Comparison of ENCODE assay signal across 22 cellular contexts in the genomic region with DNA sequence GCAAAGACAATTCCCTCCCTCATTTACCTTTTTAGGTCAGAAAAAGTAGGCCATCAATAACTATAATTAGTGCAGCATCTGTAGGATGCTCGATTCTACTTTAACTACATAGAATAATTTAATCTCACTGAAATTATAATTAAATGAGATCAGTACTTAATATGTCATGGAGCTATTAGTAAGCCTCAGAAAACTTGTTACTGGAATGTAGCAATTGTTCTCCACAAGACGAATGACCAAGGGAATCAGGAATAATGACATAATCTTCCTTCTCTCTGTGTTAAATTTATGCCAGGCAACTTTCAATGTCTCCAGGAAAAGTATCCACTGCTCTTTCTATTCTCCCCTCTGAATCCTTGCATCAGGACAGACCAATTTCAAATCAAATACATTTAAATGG. TPM values are rescaled to one million over a fixed set of nuclear protein-coding genes. Genes with fewer than 3 reads are reported as not detected.
DNase-seq lines count a peak whose midpoint lies in the region; ATAC-seq and TF ChIP-seq lines count a peak whose summit lies in the region.
"Had no signal": no experiment of that assay in that cellular context is flagged by ENCODE, and none has a peak within 500 bp of the region (broad histone marks: within the 10 kb centered on the region; RNA-seq: fewer than 3 reads in every experiment).

No MANE protein-coding gene starts in this region.

- no peak overlapping the region for H4K91ac ChIP-seq in mesenchymal stem cell (ENCODE audit: low read length)

- dilution Hi-C loops in mammary epithelial cell (cut with HindIII; ENCODE audit: low sequenced_read_pairs), result loop anchor here (25.0 kb wide), 1 partner anchor 523 kb away; no protein-coding TSS in a partner anchor

- H3K4me3 Mint-ChIP-seq in MCF 10A (ENCODE audit: unreplicated experiment) (no peak overlapping the region), mesothelial cell of epicardium (no peak overlapping the region)
- H3K4me3 Mint-ChIP-seq: activated naive CD4-positive, alpha-beta T cell treated with anti-CD3 and anti-CD28 coated beads for 36 hours had no signal

- no peak overlapping the region for H2AFZ ChIP-seq in mammary epithelial cell (ENCODE audit: low read depth, low read length)
- no peak overlapping the region for H2AFZ ChIP-seq in mesenchymal stem cell (ENCODE audit: low read depth, low read length)

- no peaks in the 10 kb centered on the region for H4K20me1 ChIP-seq in mammary epithelial cell (ENCODE audit: insufficient read depth, low read length)

- H3K18ac ChIP-seq in mesenchymal stem cell (ENCODE audit: low read depth in 1 of 2, low read length in 2 of 2), result no peak overlapping the region

- no peak for TF ChIP-seq POLR2A in testis (IDR thresholded peaks at IDR 0.05)

- H2BK120ac ChIP-seq in mesenchymal stem cell (ENCODE audit: low read depth, low read length), result no peak overlapping the region

- H3K9me3 Mint-ChIP-seq in MCF 10A (ENCODE audit: unreplicated experiment) (no peaks in the 10 kb centered on the region), mesothelial cell of epicardium (no peaks in the 10 kb centered on the region)
- H3K9me3 Mint-ChIP-seq: activated naive CD4-positive, alpha-beta T cell treated with anti-CD3 and anti-CD28 coated beads for 36 hours; stimulated activated naive CD8-positive, alpha-beta T cell treated with anti-CD3 and anti-CD28 coated beads, Interleukin-15, Interleukin-2, amounts not matched to agents 100 ng/mL and 50 ng/mL, for 24 hours had no signal

- H2BK12ac ChIP-seq in mesenchymal stem cell (ENCODE audit: low read length in 2 of 2), result no peak overlapping the region

- no peak overlapping the region for H2BK5ac ChIP-seq in mesenchymal stem cell (ENCODE audit: low read depth, low read length, poor library complexity, severe bottlenecking)

- no peak overlapping the region for H2AK5ac ChIP-seq in mesenchymal stem cell (ENCODE audit: low read length, severe bottlenecking)

- in situ Hi-C loops in mammary epithelial cell (cut with MboI; ENCODE audit: low sequenced_read_pairs in 2 of 2), result loop anchor here (10.0 to 25.0 kb wide), 2 partner anchors 173 to 516 kb away; no protein-coding TSS in a partner anchor

- TF ChIP-seq CTCF in MCF 10A (IDR thresholded peaks at IDR 0.05; ENCODE audit: unreplicated experiment) (no peak), mammary epithelial cell (conservative IDR thresholded peaks at IDR 0.05 in 1 of 2, IDR thresholded peaks at IDR 0.05 in 1 of 2; ENCODE audit: extremely low read depth in 1 of 2, insufficient read depth in 1 of 2, low read depth in 1 of 2, low read length in 2 of 2) (no peak), testis (IDR thresholded peaks at IDR 0.05) (no peak), mesothelial cell of epicardium (IDR thresholded peaks at IDR 0.05; ENCODE audit: unreplicated experiment) (no peak)

- no peak overlapping the region for H3K4me2 ChIP-seq in mammary epithelial cell (ENCODE audit: insufficient read depth, low read depth, low read length)
- no peak overlapping the region for H3K4me2 ChIP-seq in mesenchymal stem cell (ENCODE audit: low read length, poor library complexity, severe bottlenecking)

- POLR2A ChIA-PET in MCF 10A (lab: Yijun Ruan, JAX), result interaction anchor here (0.7 to 16.5 kb wide), 9 partner anchors 10 to 501 kb away, joined by 3 to 556 read pairs (median 10); a partner anchor contains a TSS

- BruUV-seq in MCF 10A (replicated peaks; lab: Mats Ljungman, UMichigan), result no TSS peak
- BruUV-seq in mammary epithelial cell (replicated peaks; lab: Mats Ljungman, UMichigan), result no TSS peak

- H3K4me3 ChIP-seq in mammary epithelial cell (replicated peaks in 1 of 3; ENCODE audit: insufficient read depth in 1 of 3, low read depth in 2 of 3, low read length in 3 of 3) (no peak overlapping the region), mesenchymal stem cell (ENCODE audit: insufficient read depth in 1 of 2, low read depth in 1 of 2, low read length in 2 of 2) (no peak overlapping the region), testis (no peak overlapping the region)
- H3K4me3 ChIP-seq: ascending aorta, K562, skin epidermis, vagina had no signal

- H3K27ac Mint-ChIP-seq in MCF 10A (ENCODE audit: low read depth, unreplicated experiment) (peak overlapping the region; percentile 96), mesothelial cell of epicardium (no peak overlapping the region)

- H3K23ac ChIP-seq in mesenchymal stem cell (ENCODE audit: low read length in 2 of 2), result no peak overlapping the region

- H2BK15ac ChIP-seq in mesenchymal stem cell (ENCODE audit: low read depth, poor library complexity, severe bottlenecking), result no peak overlapping the region

- CTCF ChIA-PET in MCF 10A (lab: Yijun Ruan, JAX), result interaction anchor here (0.6 to 2.4 kb wide), 5 partner anchors 10 to 167 kb away, joined by 3 to 9 read pairs (median 6); no protein-coding TSS in a partner anchor
- CTCF ChIA-PET in mammary epithelial cell (lab: Charles Lee; ENCODE audit: low non-redundant PET), result interaction anchor here (0.5 kb wide), 1 partner anchor 15 kb away, joined by 3 read pairs; no protein-coding TSS in a partner anchor

- WGBS in mammary epithelial cell (ENCODE audit: low coverage, missing lambda C conversion rate), result 77% methylated on average over 2 of the region's 2 CpGs
- WGBS in mesenchymal stem cell, result 93% methylated on average over 1 of the region's 2 CpGs
- WGBS in testis, 2 donors, result 55 to 58% methylated on average over 2 of the region's 2 CpGs

- intact Hi-C loops in MCF 10A (cut with micrococcal nuclease), result no loop called here
- intact Hi-C loops in mammary epithelial cell (cut with micrococcal nuclease), result no loop called here
- intact Hi-C loops in testis (cut with DNase I; ENCODE audit: low total_unique reads), result no loop called here

- no peaks in the 10 kb centered on the region for H3K79me2 ChIP-seq in mammary epithelial cell (ENCODE audit: insufficient read depth, low read length)

- peaks cover 55% of the 10 kb centered on the region for H3K4me1 Mint-ChIP-seq in MCF 10A (ENCODE audit: insufficient read depth, unreplicated experiment)
- H3K4me1 Mint-ChIP-seq in mesothelial cell of epicardium, result peaks cover 16% of the 10 kb centered on the region

- H4K8ac ChIP-seq in mesenchymal stem cell (ENCODE audit: low read length), result no peak overlapping the region

- H3K27me3 ChIP-seq in mammary epithelial cell (ENCODE audit: insufficient read depth, low read length) (no peaks in the 10 kb centered on the region), mesenchymal stem cell (ENCODE audit: control insufficient read depth in 1 of 2, insufficient read depth in 1 of 2, low read length in 2 of 2) (no peaks in the 10 kb centered on the region), testis (no peaks in the 10 kb centered on the region)
- H3K27me3 ChIP-seq: ascending aorta, foreskin keratinocyte, vagina had no signal

- DNase-seq in MCF 10A (ENCODE audit: unreplicated experiment) (no peak), mammary epithelial cell (no peak), dermis blood vessel endothelial cell (peak; percentile 69), mesenchymal stem cell (no peak), testis (no peak), mesothelial cell of epicardium (ENCODE audit: low spot score in 2 of 2, unreplicated experiment in 2 of 2) (no peak), NCI-H2171 (lab: John Stamatoyannopoulos, UW) (no peak)
- DNase-seq: activated CD4-positive, alpha-beta T cell treated with anti-CD3 and anti-CD28 coated beads, Interleukin-2, amount 50 U/mL, for 48 hours; activated naive CD4-positive, alpha-beta T cell treated with anti-CD3 and anti-CD28 coated beads for 36 hours; activated T-cell treated with anti-CD3 and anti-CD28 coated beads for 4 hours; foreskin keratinocyte; GDM1; NCI-H2081 treated with DMSO at 0.1 percent for 48 hours; NCI-H524 treated with DMSO at 0.1 percent for 48 hours; SHP77 treated with DMSO at 0.1 percent for 48 hours; WERI-Rb-1 had no signal

- H3K36me3 Mint-ChIP-seq in MCF 10A (ENCODE audit: insufficient read depth, unreplicated experiment), result no peaks in the 10 kb centered on the region
- H3K36me3 Mint-ChIP-seq in mesothelial cell of epicardium, result no peaks in the 10 kb centered on the region

- H3K36me3 ChIP-seq in mammary epithelial cell (ENCODE audit: insufficient read depth, low read length), result no peaks in the 10 kb centered on the region
- no peaks in the 10 kb centered on the region for H3K36me3 ChIP-seq in mesenchymal stem cell (ENCODE audit: control insufficient read depth in 1 of 2, insufficient read depth in 2 of 2, low read depth in 1 of 2, low read length in 2 of 2)
- no peaks in the 10 kb centered on the region for H3K36me3 ChIP-seq in testis (ENCODE audit: low read depth, missing control alignments)
- H3K36me3 ChIP-seq: ascending aorta, vagina, WERI-Rb-1 had no signal

- H3K4me1 ChIP-seq in mammary epithelial cell (ENCODE audit: insufficient read depth, low read length) (peaks cover 12% of the 10 kb centered on the region), mesenchymal stem cell (ENCODE audit: control insufficient read depth, insufficient read depth, low read depth, low read length) (peaks cover 3% of the 10 kb centered on the region), testis (peaks cover 41% of the 10 kb centered on the region)
- H3K4me1 ChIP-seq: foreskin keratinocyte had no signal

- no peak overlapping the region for H3K14ac ChIP-seq in mesenchymal stem cell (ENCODE audit: low read length in 2 of 2)

- ATAC-seq in GM18873 (IDR thresholded peaks at IDR 0.05; ENCODE audit: low FRiP score, unreplicated experiment), result no peak
- ATAC-seq: foreskin keratinocyte, K562 had no signal

- H3K4ac ChIP-seq in mesenchymal stem cell (ENCODE audit: low read depth in 1 of 2, low read length in 2 of 2), result no peak overlapping the region

- H3K9ac ChIP-seq in mammary epithelial cell (ENCODE audit: insufficient read depth, low read length), result no peak overlapping the region
- peak overlapping the region; percentile 25 for H3K9ac ChIP-seq in mesenchymal stem cell (ENCODE audit: low read length)

- H3K27ac ChIP-seq in mammary epithelial cell (ENCODE audit: insufficient read depth, low read depth, low read length) (no peak overlapping the region), mesenchymal stem cell (ENCODE audit: low read length, poor library complexity, severe bottlenecking) (no peak overlapping the region), testis (peak overlapping the region; percentile 60 to 68)
- H3K27ac ChIP-seq: ascending aorta, foreskin keratinocyte, vagina, WERI-Rb-1 had no signal

- H3K27me3 Mint-ChIP-seq in MCF 10A (ENCODE audit: insufficient read depth, unreplicated experiment) (no peaks in the 10 kb centered on the region), mesothelial cell of epicardium (ENCODE audit: low read depth) (no peaks in the 10 kb centered on the region)
- H3K27me3 Mint-ChIP-seq: stimulated activated naive CD8-positive, alpha-beta T cell treated with anti-CD3 and anti-CD28 coated beads, Interleukin-15, Interleukin-2, amounts not matched to agents 100 ng/mL and 50 ng/mL, for 24 hours had no signal

- H3K9me3 ChIP-seq in mammary epithelial cell (replicated peaks; ENCODE audit: insufficient read depth, low read length) (no peaks in the 10 kb centered on the region), mesenchymal stem cell (ENCODE audit: control insufficient read depth, low read length) (no peaks in the 10 kb centered on the region), testis (no peaks in the 10 kb centered on the region)
- H3K9me3 ChIP-seq: ascending aorta, vagina had no signal

- peaks cover 16% of the 10 kb centered on the region for H3K79me1 ChIP-seq in mesenchymal stem cell (replicated peaks; ENCODE audit: low read length, poor library complexity, severe bottlenecking)

RNA-seq across cellular contexts. Expression of a gene that starts 34.1 kb away (rescaled TPM):
- total RNA-seq in MCF 10A (2022) (16.7 and 23.0 TPM in 2 replicates), mammary epithelial cell (10 to 100 TPM; 13.9 to 37.8 TPM), dermis blood vessel endothelial cell (31.5 and 44.1 TPM in 2 replicates), testis (100 to 1,000 TPM; 132 to 152 TPM), mesothelial cell of epicardium (28.9 to 30.2 TPM (median 29.1 TPM) in 3 replicates)
- polyA plus RNA-seq in mammary epithelial cell (15.8 TPM), testis (ENCODE audit: insufficient read depth, low read depth, low replicate concordance) (82.0 TPM)
- polyA minus RNA-seq in mammary epithelial cell, result 13.7 TPM
- 10.1 TPM for polyA plus RNA-seq in mesenchymal stem cell (2013, experiment 1 of 2)
- polyA plus RNA-seq in mesenchymal stem cell (2013, experiment 2 of 2), result 10.9 TPM

RNA-seq across cellular contexts. Expression of a gene that starts 34.7 kb away (rescaled TPM):
- 16.7 and 18.9 TPM in 2 replicates for total RNA-seq in MCF 10A (2022)
- total RNA-seq in mammary epithelial cell, result 10 to 100 TPM; 17.7 to 23.6 TPM
- polyA plus RNA-seq in mammary epithelial cell, result 11.0 TPM
- polyA minus RNA-seq in mammary epithelial cell, result 0.72 TPM
- 17.9 and 24.9 TPM in 2 replicates for total RNA-seq in dermis blood vessel endothelial cell
- polyA plus RNA-seq in mesenchymal stem cell (2013, experiment 1 of 2), result 15.8 TPM
- 16.7 TPM for polyA plus RNA-seq in mesenchymal stem cell (2013, experiment 2 of 2)
- total RNA-seq in testis, result 10 to 100 TPM; 32.7 to 50.6 TPM
- 32.5 TPM for polyA plus RNA-seq in testis (ENCODE audit: insufficient read depth, low read depth, low replicate concordance)
- 20.7 to 23.9 TPM (median 22.2 TPM) in 3 replicates for total RNA-seq in mesothelial cell of epicardium

Comparison
In these comparisons a context has a peak if more than half of its experiments do, and no peak if none do; other contexts are left out.
1. H3K27ac ChIP-seq: peak in testis (2 of 2); none in mammary epithelial cell (single experiment) and mesenchymal stem cell (single experiment).